Comparison of ENCODE assay signal across 21 cellular contexts in genomic region chr3:57194641-57195040, GRCh38. TPM values are rescaled to one million over a fixed set of nuclear protein-coding genes. Genes with fewer than 3 reads are reported as not detected.
DNase-seq lines count a peak whose midpoint lies in the region; FAIRE-seq and TF ChIP-seq lines count a peak whose summit lies in the region.
"Had no signal": no experiment of that assay in that cellular context is flagged by ENCODE, and none has a peak within 500 bp of the region (broad histone marks: within the 10 kb centered on the region; RNA-seq: fewer than 3 reads in every experiment).

No MANE protein-coding gene starts in this region.

- H3K9me3 ChIP-seq in endodermal cell (ENCODE audit: control insufficient read depth, low read length) (no peaks in the 10 kb centered on the region), neuronal stem cell (replicated peaks in 1 of 2; ENCODE audit: control insufficient read depth in 2 of 2, insufficient read depth in 1 of 2, low read depth in 1 of 2, low read length in 2 of 2) (no peaks in the 10 kb centered on the region)
- H3K9me3 ChIP-seq: A549 had no signal

- H2BK15ac ChIP-seq in neuronal stem cell (ENCODE audit: low read length): no peak overlapping the region

- H3K27me3 ChIP-seq in endodermal cell (ENCODE audit: control insufficient read depth, insufficient read depth, low read length, poor library complexity, severe bottlenecking) (peaks cover 22% of the 10 kb centered on the region), neuronal stem cell (ENCODE audit: control insufficient read depth in 3 of 3, insufficient read depth in 3 of 3, low read depth in 1 of 3, low read length in 3 of 3) (no peaks in the 10 kb centered on the region)

- H3K27ac Mint-ChIP-seq in endodermal cell: peak overlapping the region; percentile 45
- H3K27ac Mint-ChIP-seq: CD4-positive, alpha-beta memory T cell; HFFc6 had no signal

- H3K4me1 ChIP-seq in endodermal cell (ENCODE audit: control insufficient read depth, insufficient read depth, low read length) (peaks cover 5% of the 10 kb centered on the region), neuronal stem cell (ENCODE audit: control insufficient read depth in 2 of 2, insufficient read depth in 1 of 2, low read depth in 1 of 2, low read length in 2 of 2) (peaks cover 0 to 5% of the 10 kb centered on the region in 2 donors)
- H3K4me1 ChIP-seq: A549 had no signal

- no peaks in the 10 kb centered on the region for H3K79me1 ChIP-seq in neuronal stem cell (ENCODE audit: low read depth, low read length)

- H3K4me3 ChIP-seq in endodermal cell (ENCODE audit: low read length) (no peak overlapping the region), neuronal stem cell (ENCODE audit: low read length in 2 of 2) (no peak overlapping the region)
- H3K4me3 ChIP-seq: A549, GM23248 had no signal

- no peak for TF ChIP-seq CTCF in endodermal cell (conservative IDR thresholded peaks at IDR 0.05)

- H3K14ac ChIP-seq in neuronal stem cell (ENCODE audit: low read length): no peak overlapping the region

- no peak overlapping the region for H4K8ac ChIP-seq in neuronal stem cell (ENCODE audit: low read depth, low read length)

- H3K4ac ChIP-seq in neuronal stem cell (ENCODE audit: low read length): no peak overlapping the region

- no peak overlapping the region for H2BK5ac ChIP-seq in neuronal stem cell (ENCODE audit: low read length)

- peak; percentile 11 for DNase-seq in NCI-H146 (lab: John Stamatoyannopoulos, UW)
- no peak for DNase-seq in NCI-H146 treated with DMSO at 0.1 percent for 48 hours (lab: John Stamatoyannopoulos, UW; ENCODE audit: unreplicated experiment)
- no peak for DNase-seq in GM12892 (ENCODE audit: insufficient read length)
- no peak for DNase-seq in endodermal cell
- DNase-seq in neuronal stem cell (ENCODE audit: low spot score): no peak
- no peak for DNase-seq in GOT3 (lab: John Stamatoyannopoulos, UW)
- no peak for DNase-seq in CD1c-positive myeloid dendritic cell (ENCODE audit: extremely low spot score)
- no peak for DNase-seq in SKM-1 (lab: John Stamatoyannopoulos, UW; ENCODE audit: unreplicated experiment)
- DNase-seq: AML-193; CD4-positive, alpha-beta memory T cell; DMS79 treated with DMSO at 0.1 percent for 48 hours; GF-D8; GM23248; H7; HFFc6; IMR-90 had no signal

- no peak overlapping the region for H2BK12ac ChIP-seq in neuronal stem cell (ENCODE audit: low read length)

- no peak overlapping the region for H4K91ac ChIP-seq in neuronal stem cell (ENCODE audit: low read depth, low read length, poor library complexity)

- H2AK5ac ChIP-seq in neuronal stem cell (ENCODE audit: low read depth, low read length): no peak overlapping the region

- H2BK120ac ChIP-seq in neuronal stem cell (ENCODE audit: low read depth, low read length): no peak overlapping the region

- H2AFZ ChIP-seq in neuronal stem cell (ENCODE audit: low read length): no peak overlapping the region
- H2AFZ ChIP-seq: GM23248 had no signal

- peaks cover 5% of the 10 kb centered on the region for H3K27me3 Mint-ChIP-seq in endodermal cell (ENCODE audit: insufficient read depth)

- peaks cover 17% of the 10 kb centered on the region for H3K4me1 Mint-ChIP-seq in endodermal cell
- H3K4me1 Mint-ChIP-seq: CD4-positive, alpha-beta memory T cell had no signal

- no peak overlapping the region for H3K18ac ChIP-seq in neuronal stem cell (ENCODE audit: low read length)

- H3K27ac ChIP-seq in endodermal cell (ENCODE audit: low read depth, low read length) (no peak overlapping the region), neuronal stem cell (replicated peaks; ENCODE audit: low read length) (peak overlapping the region; percentile 51)
- H3K27ac ChIP-seq: 22Rv1, A549, C4-2B, GM23248, HL-60 had no signal

- H3K36me3 ChIP-seq in endodermal cell (ENCODE audit: control insufficient read depth, insufficient read depth, low read length) (no peaks in the 10 kb centered on the region), neuronal stem cell (replicated peaks in 1 of 2; ENCODE audit: control insufficient read depth in 2 of 2, insufficient read depth in 2 of 2, low read length in 2 of 2) (no peaks in the 10 kb centered on the region)

- no peak for TF ChIP-seq POLR2A in GM12892 (IDR thresholded peaks at IDR 0.05; ENCODE audit: low read depth, low read length)

- H3K36me3 Mint-ChIP-seq in endodermal cell (ENCODE audit: low read depth): no peaks in the 10 kb centered on the region
- H3K36me3 Mint-ChIP-seq: CD4-positive, alpha-beta memory T cell had no signal

- H3K9ac ChIP-seq in endodermal cell (ENCODE audit: extremely low read depth, low read length, poor library complexity, severe bottlenecking) (no peak overlapping the region), neuronal stem cell (ENCODE audit: low read depth, low read length, poor library complexity) (no peak overlapping the region)
- H3K9ac ChIP-seq: GM23248 had no signal

- peak; percentile 17 for FAIRE-seq in GM12892 (lab: Jason Lieb, UNC)
- FAIRE-seq: A549, GM19239 had no signal

- no peak overlapping the region for H3K4me3 Mint-ChIP-seq in endodermal cell
- H3K4me3 Mint-ChIP-seq: CD4-positive, alpha-beta memory T cell; HFFc6 had no signal

- H3K4me2 ChIP-seq in neuronal stem cell (ENCODE audit: insufficient read depth, low read length, poor library complexity, severe bottlenecking): no peak overlapping the region
- H3K4me2 ChIP-seq: A549 had no signal

- 44 to 80% methylated on average over 2 to 4 of the region's 4 CpGs for WGBS in endodermal cell (ENCODE audit: insufficient coverage in 1 of 2, insufficient read length in 1 of 2), 2 experiments
- WGBS in neuronal stem cell (ENCODE audit: extremely low coverage in 2 of 2, insufficient read length in 2 of 2, insufficient replicate concordance in 1 of 2), 2 donors: no CpG with 5 or more reads among the region's 4 CpGs

- H3K9me3 Mint-ChIP-seq in endodermal cell: no peaks in the 10 kb centered on the region
- H3K9me3 Mint-ChIP-seq: HFFc6 had no signal

- H3K23ac ChIP-seq in neuronal stem cell (ENCODE audit: low read depth, low read length, poor library complexity): no peak overlapping the region

RNA-seq across cellular contexts. Expression of gene HESX1, which starts 5.1 kb away (rescaled TPM):
- 1.3 TPM for polyA plus RNA-seq in GM12892 (2012; ENCODE audit: missing spikeins)
- total RNA-seq in endodermal cell: 1 to 10 TPM; 3.8 to 8.0 TPM
- polyA plus RNA-seq in endodermal cell (2013, experiment 1 of 2): 6.6 TPM
- 4.8 TPM for polyA plus RNA-seq in endodermal cell (2013, experiment 2 of 2)
- polyA plus RNA-seq in neuronal stem cell (2013, experiment 1 of 2): 6.1 TPM
- 5.7 TPM for polyA plus RNA-seq in neuronal stem cell (2013, experiment 2 of 2)
- total RNA-seq: CD4-positive, alpha-beta memory T cell; GM23248 had no signal
- polyA plus RNA-seq: CD4-positive, alpha-beta memory T cell had no signal

RNA-seq across cellular contexts. Expression of gene IL17RD, which starts 29.5 kb away (rescaled TPM):
- polyA plus RNA-seq in GM12892 (2012; ENCODE audit: missing spikeins): not detected
- total RNA-seq in endodermal cell: 10 to 100 TPM; 47.1 to 71.3 TPM
- 51.2 TPM for polyA plus RNA-seq in endodermal cell (2013, experiment 1 of 2)
- 54.8 TPM for polyA plus RNA-seq in endodermal cell (2013, experiment 2 of 2)
- polyA plus RNA-seq in neuronal stem cell (2013, experiment 1 of 2): 38.4 TPM
- polyA plus RNA-seq in neuronal stem cell (2013, experiment 2 of 2): 37.6 TPM
- total RNA-seq: CD4-positive, alpha-beta memory T cell had no signal
- polyA plus RNA-seq: CD4-positive, alpha-beta memory T cell had no signal

RNA-seq across cellular contexts. Expression of gene APPL1, which starts 32.9 kb away (rescaled TPM):
- 31.2 TPM for polyA plus RNA-seq in GM12892 (2012; ENCODE audit: missing spikeins)
- total RNA-seq in endodermal cell: 10 to 100 TPM; 46.9 to 61.1 TPM
- polyA plus RNA-seq in endodermal cell (2013, experiment 1 of 2): 20.8 TPM
- 23.9 TPM for polyA plus RNA-seq in endodermal cell (2013, experiment 2 of 2)
- 17.7 TPM for polyA plus RNA-seq in neuronal stem cell (2013, experiment 1 of 2)
- polyA plus RNA-seq in neuronal stem cell (2013, experiment 2 of 2): 17.5 TPM
